ENCODE assay signal across 19 cellular contexts in genomic region chr5:76025069-76025468, GRCh38. TPM values are rescaled to one million over a fixed set of nuclear protein-coding genes. Genes with fewer than 3 reads are reported as not detected.
"Had no signal": no experiment of that assay in that cellular context is flagged by ENCODE, and none has a peak within 500 bp of the region (broad histone marks: within the 10 kb centered on the region; RNA-seq: fewer than 3 reads in every experiment).

No MANE protein-coding gene starts in this region.

- H3K4me1 Mint-ChIP-seq: endodermal cell; memory B cell; naive B cell; neural crest cell; stimulated activated naive B cell treated with anti-CD40 and anti-IgM and Interleukin-4, amounts not matched to agents 10 μg/mL and 1 μg/mL and 100 μg/mL, for 72 hours had no signal

- H3K36me3 Mint-ChIP-seq: memory B cell; naive B cell; stimulated activated naive B cell treated with anti-CD40 and anti-IgM and Interleukin-4, amounts not matched to agents 10 μg/mL and 1 μg/mL and 100 μg/mL, for 72 hours had no signal

- H3K27ac ChIP-seq: body of pancreas, colonic mucosa, epithelial cell of prostate, spleen, thyroid gland had no signal

- H3K4me3 ChIP-seq: body of pancreas, colonic mucosa, mucosa of descending colon, spleen, thyroid gland had no signal

- H3K4me3 Mint-ChIP-seq: activated naive CD4-positive, alpha-beta T cell treated with anti-CD3 and anti-CD28 coated beads for 36 hours; activated T-cell treated with anti-CD3 and anti-CD28 coated beads, Interleukin-2, amount 50 U/mL, for 4 hours; endodermal cell; memory B cell; naive B cell; neural crest cell; stimulated activated naive B cell treated with anti-CD40 and anti-IgM and Interleukin-4, amounts not matched to agents 10 μg/mL and 1 μg/mL and 100 μg/mL, for 72 hours had no signal

- H3K9me3 Mint-ChIP-seq: activated naive CD4-positive, alpha-beta T cell treated with anti-CD3 and anti-CD28 coated beads for 36 hours; activated T-cell treated with anti-CD3 and anti-CD28 coated beads, Interleukin-2, amount 50 U/mL, for 4 hours; endodermal cell; memory B cell; neural crest cell; stimulated activated naive B cell treated with anti-CD40 and anti-IgM and Interleukin-4, amounts not matched to agents 10 μg/mL and 1 μg/mL and 100 μg/mL, for 72 hours had no signal

- H3K36me3 ChIP-seq: colonic mucosa, spleen, thyroid gland had no signal

- DNase-seq: activated CD4-positive, alpha-beta T cell treated with anti-CD3 and anti-CD28 coated beads, Interleukin-2, amount 50 U/mL, for 1 hour; activated CD8-positive, alpha-beta memory T cell treated with anti-CD3 and anti-CD28 coated beads, Interleukin-2, amount 50 U/mL, for 4 hours; activated naive CD4-positive, alpha-beta T cell treated with anti-CD3 and anti-CD28 coated beads for 36 hours; activated T-cell treated with anti-CD3 and anti-CD28 coated beads, Interleukin-2, amount 50 U/mL, for 4 hours; body of pancreas; colonic mucosa; endodermal cell; foreskin melanocyte; kidney glomerular epithelial cell; left ventricle myocardium superior; mucosa of descending colon; naive B cell; retina; spleen; stimulated activated naive B cell treated with anti-CD40 and anti-IgM and Interleukin-4, amounts not matched to agents 10 μg/mL and 1 μg/mL and 100 μg/mL, for 72 hours; thyroid gland had no signal

- H3K4me1 ChIP-seq: colonic mucosa, spleen, thyroid gland had no signal

- H3K9me3 ChIP-seq: body of pancreas, colonic mucosa, mucosa of descending colon, spleen, thyroid gland had no signal

- H3K27me3 ChIP-seq: body of pancreas, colonic mucosa, thyroid gland had no signal

- H3K27ac Mint-ChIP-seq: activated naive CD4-positive, alpha-beta T cell treated with anti-CD3 and anti-CD28 coated beads for 36 hours; endodermal cell; memory B cell; naive B cell; stimulated activated naive B cell treated with anti-CD40 and anti-IgM and Interleukin-4, amounts not matched to agents 10 μg/mL and 1 μg/mL and 100 μg/mL, for 72 hours had no signal

RNA-seq across cellular contexts. Expression of gene SV2C, which starts 58.1 kb away (rescaled TPM):
- total RNA-seq: activated naive CD4-positive, alpha-beta T cell treated with anti-CD3 and anti-CD28 coated beads for 36 hours; activated T-cell treated with anti-CD3 and anti-CD28 coated beads, Interleukin-2, amount 50 U/mL, for 4 hours; endodermal cell had no signal
